ENCODE assay signal across 3 cellular contexts in genomic region chr7:143712381-143712780, GRCh38. TPM values are rescaled to one million over a fixed set of nuclear protein-coding genes. Genes with fewer than 3 reads are reported as not detected.
"Had no signal": no experiment of that assay in that cellular context is flagged by ENCODE, and none has a peak within 500 bp of the region (broad histone marks: within the 10 kb centered on the region; RNA-seq: fewer than 3 reads in every experiment).

No MANE protein-coding gene starts in this region.

RNA-seq across cellular contexts. Expression of gene CTAGE6, which starts 45.1 kb away (rescaled TPM):
- total RNA-seq: kidney epithelial cell had no signal
- polyA plus RNA-seq: hepatocyte, neural cell had no signal
